Comparison of ENCODE assay signal across 18 cellular contexts in the genomic region with DNA sequence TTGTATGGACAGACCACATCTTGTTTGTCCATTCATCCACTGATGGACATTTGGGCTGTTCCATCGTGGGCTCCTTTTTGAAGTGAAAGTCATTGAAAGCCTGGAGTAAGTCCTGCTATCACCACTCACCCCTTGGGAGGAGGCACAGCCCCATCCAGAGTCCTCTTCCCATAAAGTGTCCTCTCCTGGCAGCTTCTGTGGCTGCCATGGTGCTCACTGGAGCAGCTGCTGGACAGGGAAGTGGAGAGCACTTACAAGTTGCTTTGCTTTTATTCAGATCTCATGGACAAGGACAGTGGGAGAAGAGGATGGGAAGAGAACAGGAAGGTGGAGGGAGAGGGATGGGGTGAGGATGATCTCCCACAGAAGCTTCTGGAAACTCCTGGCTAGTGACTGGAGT. TPM values are rescaled to one million over a fixed set of nuclear protein-coding genes. Genes with fewer than 3 reads are reported as not detected.
"Had no signal": no experiment of that assay in that cellular context is flagged by ENCODE, and none has a peak within 500 bp of the region (broad histone marks: within the 10 kb centered on the region; RNA-seq: fewer than 3 reads in every experiment).

No MANE protein-coding gene starts in this region.

- DNase-seq: dermis blood vessel endothelial cell; effector CD4-positive, alpha-beta T cell; effector memory CD4-positive, alpha-beta T cell; foreskin keratinocyte; heart left ventricle; hypothalamus; immature natural killer cell; left cardiac atrium; left lung; left ventricle myocardium superior; lower lobe of right lung; mesenchymal stem cell; midbrain; naive thymus-derived CD4-positive, alpha-beta T cell had no signal

- H3K9me3 ChIP-seq: esophagus muscularis mucosa, gastroesophageal sphincter, heart left ventricle, left lung, lower lobe of right lung had no signal

- H3K4me3 ChIP-seq: coronary artery, dorsolateral prefrontal cortex, esophagus muscularis mucosa, gastroesophageal sphincter, heart left ventricle, left lung, lower lobe of right lung had no signal

- H3K27ac ChIP-seq: coronary artery, dorsolateral prefrontal cortex, esophagus muscularis mucosa, foreskin keratinocyte, gastroesophageal sphincter, heart left ventricle, left lung, lower lobe of right lung had no signal

- ATAC-seq: foreskin keratinocyte; gastroesophageal sphincter; heart left ventricle; left cardiac atrium; left lung; left ventricle myocardium superior; lower lobe of right lung; naive thymus-derived CD4-positive, alpha-beta T cell had no signal

- H3K4me1 ChIP-seq: foreskin keratinocyte had no signal

- H3K27me3 ChIP-seq: dorsolateral prefrontal cortex had no signal

- H3K36me3 ChIP-seq: esophagus muscularis mucosa, gastroesophageal sphincter, heart left ventricle, left lung, lower lobe of right lung had no signal

RNA-seq across cellular contexts. Expression of a gene that starts 18.5 kb away (rescaled TPM):
- total RNA-seq: lower lobe of right lung had no signal
